ENCODE assay signal across 8 cellular contexts in the genomic region with DNA sequence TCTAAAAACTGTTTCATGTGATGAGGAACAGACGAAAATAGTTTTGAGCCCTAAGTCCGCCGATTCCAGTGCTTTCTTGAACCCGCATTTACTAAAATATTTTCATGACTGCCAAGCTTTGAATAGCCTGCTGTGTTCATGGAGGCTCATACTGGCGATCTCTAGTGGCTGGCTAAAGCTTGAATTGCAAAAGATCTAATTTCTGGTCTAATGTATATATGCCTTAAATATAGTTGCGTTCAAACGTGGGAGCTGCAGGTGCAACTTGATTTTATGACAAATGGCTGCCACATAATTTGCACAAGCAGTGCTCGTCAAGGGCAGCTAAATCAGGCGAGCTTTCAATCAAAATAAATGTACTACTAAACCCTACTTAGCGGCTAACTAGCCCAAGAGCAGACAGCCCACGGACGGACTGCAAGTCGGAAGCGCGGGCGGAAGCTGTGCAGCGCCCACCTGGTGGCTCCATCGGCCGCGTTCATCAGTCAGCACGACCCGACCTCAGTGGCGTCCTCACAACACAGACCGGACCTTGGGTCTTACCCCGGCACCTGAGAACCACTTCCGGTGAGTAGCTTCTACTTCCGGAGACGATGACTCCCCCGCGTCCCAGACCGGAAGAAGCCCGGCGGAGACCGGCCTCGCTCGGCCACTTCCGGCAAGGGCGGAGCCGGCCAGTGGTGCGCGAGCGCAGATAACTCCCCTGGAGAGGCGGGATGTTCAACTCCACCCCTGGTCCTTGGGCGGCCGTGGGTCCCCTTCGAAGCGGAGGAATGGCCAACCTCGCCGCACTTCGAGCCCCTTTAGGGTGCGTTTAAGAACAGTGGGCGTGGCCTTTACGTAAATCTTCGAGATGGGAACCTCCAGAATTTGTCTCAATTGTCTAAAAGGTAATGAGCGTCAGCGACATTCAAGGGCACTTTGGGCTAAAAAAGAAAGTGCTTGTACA. TPM values are rescaled to one million over a fixed set of nuclear protein-coding genes. Genes with fewer than 3 reads are reported as not detected.
DNase-seq lines count a peak whose midpoint lies in the region; ATAC-seq, FAIRE-seq and TF ChIP-seq lines count a peak whose summit lies in the region.

No MANE protein-coding gene starts in this region.

- H3K27me3 ChIP-seq in DOHH2 (ENCODE audit: control insufficient read depth, low read length): no peaks in the 10 kb centered on the region
- H3K27me3 ChIP-seq in fibroblast of lung (ENCODE audit: control insufficient read depth, insufficient read depth, low read length): no peaks in the 10 kb centered on the region

- H3K4me3 ChIP-seq in DOHH2 (ENCODE audit: low read length) (peak overlapping the region; percentile 97), fibroblast of lung (replicated peaks in 1 of 4; ENCODE audit: control extremely low read depth in 1 of 4, insufficient read depth in 1 of 4, low read depth in 3 of 4, low read length in 4 of 4) (peak overlapping the region; percentile 54 to 88 (median 68))

- no peaks in the 10 kb centered on the region for H3K9me2 ChIP-seq in DOHH2 (replicated peaks; ENCODE audit: control insufficient read depth, low read length)

- H3K27ac ChIP-seq in DOHH2 (ENCODE audit: low read depth, low read length) (peak overlapping the region; percentile 100), KOPT-K1 (ENCODE audit: low read depth, low read length, poor library complexity, severe bottlenecking) (peak overlapping the region; percentile 69), fibroblast of lung (ENCODE audit: insufficient read depth, low read length) (peak overlapping the region; percentile 70)

- peaks cover 56% of the 10 kb centered on the region for H3K79me2 ChIP-seq in DOHH2 (ENCODE audit: control insufficient read depth, low read length)
- peaks cover 25% of the 10 kb centered on the region for H3K79me2 ChIP-seq in fibroblast of lung (ENCODE audit: control insufficient read depth, insufficient read depth, low read length)

- H4K20me1 ChIP-seq in DOHH2 (ENCODE audit: control insufficient read depth, insufficient read depth, low read depth, low read length): peaks cover 13% of the 10 kb centered on the region
- H4K20me1 ChIP-seq in fibroblast of lung (ENCODE audit: control insufficient read depth, extremely low read depth, insufficient read depth, low read length): no peaks in the 10 kb centered on the region

- H3K4me1 Mint-ChIP-seq in naive thymus-derived CD8-positive, alpha-beta T cell: peaks cover 25 to 47% (median 45%) of the 10 kb centered on the region in 4 donors
- H3K4me1 Mint-ChIP-seq in stimulated activated naive B cell treated with anti-CD40 and anti-IgM and Interleukin-4, amounts not matched to agents 10 μg/mL and 1 μg/mL and 100 μg/mL, for 72 hours: peaks cover 37 to 62% of the 10 kb centered on the region in 2 donors

- peak overlapping the region; percentile 93 for H3K4me2 ChIP-seq in DOHH2 (ENCODE audit: low read length)
- peak overlapping the region; percentile 89 for H3K4me2 ChIP-seq in fibroblast of lung (ENCODE audit: extremely low read depth, insufficient read depth, low read length)

- DNase-seq in RCC 7860 (ENCODE audit: low spot score) (peak; percentile 95), fibroblast of lung (ENCODE audit: low read depth in 2 of 2) (peak; percentile 96)
- DNase-seq in activated T-helper 1 cell treated with anti-CD3 and anti-CD28 coated beads, Interleukin-2, amount 50 U/mL, for 16 hours (ENCODE audit: low read depth in 1 of 2, low spot score in 1 of 2): peak; percentile 64 to 80
- DNase-seq in naive thymus-derived CD8-positive, alpha-beta T cell: peak; percentile 53 to 87 (median 67)
- DNase-seq in stimulated activated naive B cell treated with anti-CD40 and anti-IgM and Interleukin-4, amounts not matched to agents 10 μg/mL and 1 μg/mL and 100 μg/mL, for 72 hours: peak; percentile 94

- POLR2A ChIA-PET in naive thymus-derived CD8-positive, alpha-beta T cell (lab: Charles Lee): interaction anchor here (0.7 to 2.2 kb wide), 8 partner anchors 9 to 772 kb away, joined by 3 to 9 read pairs (median 3); partner anchors contain the start of genes EIF3F, TMEM9B and ZNF143

- H3K36me3 ChIP-seq in DOHH2 (ENCODE audit: control insufficient read depth, low read length) (peaks cover 93% of the 10 kb centered on the region), KOPT-K1 (ENCODE audit: insufficient read depth, low read length) (peaks cover 97% of the 10 kb centered on the region), fibroblast of lung (ENCODE audit: control insufficient read depth, insufficient read depth, low read length) (peaks cover 30% of the 10 kb centered on the region)

- peak overlapping the region; percentile 96 to 99 (median 97) for H3K27ac Mint-ChIP-seq in naive thymus-derived CD8-positive, alpha-beta T cell
- peak overlapping the region; percentile 98 for H3K27ac Mint-ChIP-seq in stimulated activated naive B cell treated with anti-CD40 and anti-IgM and Interleukin-4, amounts not matched to agents 10 μg/mL and 1 μg/mL and 100 μg/mL, for 72 hours

- H2AFZ ChIP-seq in fibroblast of lung (ENCODE audit: low read length): no peak overlapping the region

- H3K9me3 ChIP-seq in DOHH2 (ENCODE audit: control insufficient read depth, insufficient read depth, low read length) (no peaks in the 10 kb centered on the region), KOPT-K1 (ENCODE audit: insufficient read depth, low read length, poor library complexity, severe bottlenecking) (no peaks in the 10 kb centered on the region), fibroblast of lung (ENCODE audit: control insufficient read depth, insufficient read depth, low read depth, low read length) (no peaks in the 10 kb centered on the region)

- H3K4me1 ChIP-seq in DOHH2 (ENCODE audit: control insufficient read depth, low read length) (peaks cover 62% of the 10 kb centered on the region), fibroblast of lung (ENCODE audit: control insufficient read depth, extremely low read depth, insufficient read depth, low read length) (peaks cover 18% of the 10 kb centered on the region)

- FAIRE-seq in RCC 7860 (lab: Jason Lieb, UNC): peak; percentile 76

- ATAC-seq in GM21786 (IDR thresholded peaks at IDR 0.05; ENCODE audit: unreplicated experiment): peak; percentile 93
- ATAC-seq in naive thymus-derived CD8-positive, alpha-beta T cell: peak; percentile 81 to 87
- ATAC-seq in stimulated activated naive B cell treated with anti-CD40 and anti-IgM and Interleukin-4, amounts not matched to agents 10 μg/mL and 1 μg/mL and 100 μg/mL, for 72 hours (replicated peaks): peak; percentile 90 to 95

- peak overlapping the region; percentile 33 for H3K9ac ChIP-seq in fibroblast of lung (ENCODE audit: insufficient read depth, low read length)

- H3K9me3 Mint-ChIP-seq in naive thymus-derived CD8-positive, alpha-beta T cell: no peaks in the 10 kb centered on the region
- no peaks in the 10 kb centered on the region for H3K9me3 Mint-ChIP-seq in stimulated activated naive B cell treated with anti-CD40 and anti-IgM and Interleukin-4, amounts not matched to agents 10 μg/mL and 1 μg/mL and 100 μg/mL, for 72 hours

- no peaks in the 10 kb centered on the region for H3K27me3 Mint-ChIP-seq in naive thymus-derived CD8-positive, alpha-beta T cell
- no peaks in the 10 kb centered on the region for H3K27me3 Mint-ChIP-seq in stimulated activated naive B cell treated with anti-CD40 and anti-IgM and Interleukin-4, amounts not matched to agents 10 μg/mL and 1 μg/mL and 100 μg/mL, for 72 hours

- TF ChIP-seq CTCF in DOHH2 (IDR thresholded peaks at IDR 0.05; ENCODE audit: low read depth, low read length, poor library complexity, severe bottlenecking): peak; percentile 26
- peak in 1 of 2 donors; percentile 2 for TF ChIP-seq CTCF in fibroblast of lung (conservative IDR thresholded peaks at IDR 0.05 in 1 of 2, IDR thresholded peaks at IDR 0.05 in 1 of 2; ENCODE audit: low read depth in 1 of 2, low read length in 2 of 2)

- peak overlapping the region; percentile 90 to 98 (median 96) for H3K4me3 Mint-ChIP-seq in naive thymus-derived CD8-positive, alpha-beta T cell
- H3K4me3 Mint-ChIP-seq in stimulated activated naive B cell treated with anti-CD40 and anti-IgM and Interleukin-4, amounts not matched to agents 10 μg/mL and 1 μg/mL and 100 μg/mL, for 72 hours: peak overlapping the region; percentile 93 to 94

- peaks cover 57% of the 10 kb centered on the region for H3F3A ChIP-seq in DOHH2 (ENCODE audit: control insufficient read depth, insufficient read depth)

- peaks cover 0 to 33% (median 15%) of the 10 kb centered on the region in 3 donors for H3K36me3 Mint-ChIP-seq in naive thymus-derived CD8-positive, alpha-beta T cell
- H3K36me3 Mint-ChIP-seq in stimulated activated naive B cell treated with anti-CD40 and anti-IgM and Interleukin-4, amounts not matched to agents 10 μg/mL and 1 μg/mL and 100 μg/mL, for 72 hours: peaks cover 52 to 89% of the 10 kb centered on the region in 2 donors

RNA-seq across cellular contexts. Expression of gene RPL27A, which starts 6.1 kb away (rescaled TPM):
- 1,035 and 1,237 TPM in 2 replicates for total RNA-seq in fibroblast of lung
- polyA plus RNA-seq in fibroblast of lung: 874 and 1,114 TPM in 2 replicates
- 1,974 and 2,490 TPM in 2 replicates for polyA plus RNA-seq in fibroblast of lung (2012)
- 125 and 220 TPM in 2 replicates for polyA minus RNA-seq in fibroblast of lung (ENCODE audit: low replicate concordance)
- 1,000 to 10,000 TPM; 1,430 to 1,467 TPM for total RNA-seq in naive thymus-derived CD8-positive, alpha-beta T cell
- 1,000 to 10,000 TPM; 4,481 to 4,848 (median 4,520) TPM for polyA plus RNA-seq in naive thymus-derived CD8-positive, alpha-beta T cell

RNA-seq across cellular contexts. Expression of gene TRIM66, which starts 6.2 kb away (rescaled TPM):
- 5.6 and 13.7 TPM in 2 replicates for total RNA-seq in fibroblast of lung
- 2.5 and 3.9 TPM in 2 replicates for polyA plus RNA-seq in fibroblast of lung
- 1.5 and 1.6 TPM in 2 replicates for polyA plus RNA-seq in fibroblast of lung (2012)
- 2.0 and 2.7 TPM in 2 replicates for polyA minus RNA-seq in fibroblast of lung (ENCODE audit: low replicate concordance)
- total RNA-seq in naive thymus-derived CD8-positive, alpha-beta T cell: 10 to 100 TPM; 39.4 to 50.8 TPM
- under 1 TPM; 0.14 to 0.53 (median 0.18) TPM for polyA plus RNA-seq in naive thymus-derived CD8-positive, alpha-beta T cell

Comparison
In these comparisons a context has a peak if more than half of its experiments do, and no peak if none do; other contexts are left out.
1. Peak in every context shown above with its lines: DNase-seq, ATAC-seq, H3K4me3 ChIP-seq and H3K27ac ChIP-seq.